In genomic region chr21:26389971-26390641, GRCh38 we compare ENCODE assay signal across 8 cellular contexts.
DNase-seq lines count a peak whose midpoint lies in the region; ATAC-seq and TF ChIP-seq lines count a peak whose summit lies in the region.

No MANE protein-coding gene starts in this region.

- peak overlapping the region; percentile 26; the same call in 1 of the 2 replicates for H3K4me3 ChIP-seq in GM23248
- H3K4me3 ChIP-seq in dorsolateral prefrontal cortex = no peak overlapping the region
- no peak overlapping the region for H3K4me3 ChIP-seq in skin epidermis
- no peak overlapping the region for H3K4me3 ChIP-seq in aorta (ENCODE audit: low read length in 2 of 2)
- H3K4me3 ChIP-seq in lower lobe of right lung = no peak overlapping the region

- H3K79me2 ChIP-seq in GM23248 (ENCODE audit: insufficient read depth) = no peaks in the 10 kb centered on the region

- H3K27me3 ChIP-seq in GM23248 (replicated peaks; ENCODE audit: insufficient read depth) = no peaks in the 10 kb centered on the region
- no peaks in the 10 kb centered on the region for H3K27me3 ChIP-seq in dorsolateral prefrontal cortex
- no peaks in the 10 kb centered on the region for H3K27me3 ChIP-seq in aorta (ENCODE audit: control insufficient read depth in 1 of 2, insufficient read depth in 2 of 2, low read length in 1 of 2)
- H3K27me3 ChIP-seq in lower lobe of right lung (ENCODE audit: low read depth) = no peaks in the 10 kb centered on the region

- peak; percentile 86 for DNase-seq in GM23248
- DNase-seq in NCI-H226 = peak; percentile 88
- peak in 4 of 10 donors; percentile 13 to 31 (median 23) for DNase-seq in dorsolateral prefrontal cortex
- no peak for DNase-seq in aorta
- DNase-seq in GM19240 (ENCODE audit: insufficient read length, low spot score) = no peak
- DNase-seq in lower lobe of right lung = no peak

- 2% methylated on average over 6 of the region's 6 CpGs for WGBS in GM23248 (ENCODE audit: low coverage in 1 of 2, low lambda C conversion rate in 2 of 2, missing lambda C conversion rate in 2 of 2), 2 experiments
- 44 to 49% methylated on average over 6 of the region's 6 CpGs for WGBS in aorta, 2 donors

- in situ Hi-C loops in GM23248 (cut with MboI) = no loop called here

- no peak overlapping the region for H3K9ac ChIP-seq in GM23248

- TF ChIP-seq CTCF in dorsolateral prefrontal cortex (IDR thresholded peaks at IDR 0.05 in 54 of 56, conservative IDR thresholded peaks at IDR 0.05 in 2 of 56; ENCODE audit: low read depth in 1 of 56, partially characterized antibody in 56 of 56) = no peak
- TF ChIP-seq CTCF in lower lobe of right lung (IDR thresholded peaks at IDR 0.05) = no peak

- H4K20me1 ChIP-seq in GM23248 (ENCODE audit: insufficient read depth) = no peaks in the 10 kb centered on the region

- no peak overlapping the region for H2AFZ ChIP-seq in GM23248

- H3K4me2 ChIP-seq in GM23248 (ENCODE audit: unreplicated experiment) = peak overlapping the region; percentile 76

- peaks cover 37% of the 10 kb centered on the region for H3F3A ChIP-seq in GM23248 (ENCODE audit: insufficient read depth)

- H3K27ac ChIP-seq in GM23248 (peak overlapping the region; percentile 67), dorsolateral prefrontal cortex (peak overlapping the region in 31 of 59 donors; percentile 7 to 73 (median 44)), skin epidermis (peak overlapping the region in 11 of 21 experiments; percentile 0 to 74 (median 46)), aorta (ENCODE audit: low read depth in 1 of 2, low read length in 2 of 2) (no peak overlapping the region), lower lobe of right lung (no peak overlapping the region)

- ATAC-seq in GM21825 (IDR thresholded peaks at IDR 0.05; ENCODE audit: unreplicated experiment) (no peak), aorta (ENCODE audit: low FRiP score) (no peak), lower lobe of right lung (no peak)

- H3K4me1 ChIP-seq in GM23248 (ENCODE audit: insufficient read depth) (peaks cover 41% of the 10 kb centered on the region), aorta (ENCODE audit: control insufficient read depth in 1 of 2, insufficient read depth in 2 of 2, low read length in 2 of 2) (no peaks in the 10 kb centered on the region), lower lobe of right lung (no peaks in the 10 kb centered on the region)

- intact Hi-C loops in dorsolateral prefrontal cortex (cut with DNase I) = no loop called here
- intact Hi-C loops in aorta (cut with DNase I) = no loop called here
- intact Hi-C loops in lower lobe of right lung (cut with DNase I) = no loop called here

- H3K9me2 ChIP-seq in GM23248 (ENCODE audit: insufficient read depth) = no peaks in the 10 kb centered on the region

- H3K9me3 ChIP-seq in GM23248 (ENCODE audit: low read depth) = no peaks in the 10 kb centered on the region
- no peaks in the 10 kb centered on the region for H3K9me3 ChIP-seq in aorta (ENCODE audit: control insufficient read depth, low read length)
- no peaks in the 10 kb centered on the region for H3K9me3 ChIP-seq in lower lobe of right lung

- H3K36me3 ChIP-seq in GM23248 (ENCODE audit: low read depth) (no peaks in the 10 kb centered on the region), aorta (ENCODE audit: control insufficient read depth in 1 of 2, insufficient read depth in 2 of 2, low read length in 1 of 2) (no peaks in the 10 kb centered on the region), lower lobe of right lung (no peaks in the 10 kb centered on the region)

Comparison
In these comparisons a context has a peak if more than half of its experiments do, and no peak if none do; other contexts are left out.
1. DNase-seq: peak in GM23248 (single experiment) and NCI-H226 (single experiment); none in aorta (0 of 2), GM19240 (single experiment) and lower lobe of right lung (single experiment).
2. H3K27ac ChIP-seq: peak in GM23248 (single experiment), dorsolateral prefrontal cortex (31 of 59) and skin epidermis (11 of 21); none in aorta (0 of 2) and lower lobe of right lung (single experiment).